8 cellular contexts compared by ENCODE assay signal in the genomic region with DNA sequence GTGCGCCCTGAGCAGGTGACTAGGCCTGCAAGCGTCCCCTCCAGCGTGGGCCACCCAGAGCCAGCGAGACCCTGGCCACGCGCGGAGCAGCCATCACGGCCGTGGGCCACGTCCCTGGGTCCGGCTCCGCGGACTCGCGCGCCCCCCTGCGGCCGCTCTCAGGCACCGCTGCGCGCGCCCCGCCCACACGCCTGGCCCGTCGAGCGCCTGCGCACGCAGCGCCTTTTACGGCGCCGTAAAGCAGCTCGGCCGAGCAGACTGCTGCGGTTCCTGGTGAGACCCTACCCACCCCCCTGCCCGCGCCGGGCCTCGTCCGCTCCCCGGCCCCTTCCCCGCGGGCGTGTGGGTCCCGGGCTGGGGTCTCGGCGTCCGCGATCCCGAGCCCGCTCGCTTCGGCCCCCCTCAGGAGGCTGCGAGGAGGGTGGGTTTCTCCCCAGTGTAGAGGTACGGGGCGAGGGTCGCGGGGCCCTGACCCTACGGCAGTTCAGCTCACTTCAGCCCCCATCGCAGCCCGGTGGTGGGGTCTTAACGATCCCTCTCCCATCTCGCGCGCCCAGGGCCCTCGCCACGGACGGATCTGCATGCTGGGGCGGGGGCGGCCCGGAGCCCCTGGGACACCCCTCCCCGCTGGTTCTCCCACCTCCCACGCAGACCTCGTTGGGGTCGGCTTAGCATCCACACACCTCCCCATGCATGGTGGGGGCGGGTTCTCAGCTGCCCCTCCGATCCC. TPM values are rescaled to one million over a fixed set of nuclear protein-coding genes. Genes with fewer than 3 reads are reported as not detected.
A peak's percentile ranks its signal among the peaks of the same experiment; 100 is the strongest.
DNase-seq lines count a peak whose midpoint lies in the region; ATAC-seq and TF ChIP-seq lines count a peak whose summit lies in the region.

A gene (plus strand): TSS at position 228 of the 730 bp plus-strand sequence. CDS start 1,421 bp downstream, outside the sequence.

- H3K4me1 ChIP-seq in BE2C = no peaks in the 10 kb centered on the region

- H3K27me3 Mint-ChIP-seq in naive B cell = peaks cover 8 to 15% (median 10%) of the 10 kb centered on the region in 3 donors

- peaks cover 33% of the 10 kb centered on the region for H3K27me3 ChIP-seq in BE2C

- peak; percentile 27 to 42 for ATAC-seq in naive B cell (ENCODE audit: low read depth in 2 of 2)

- TF ChIP-seq RAD21 in Ishikawa (IDR thresholded peaks at IDR 0.05; ENCODE audit: low read depth) = peak; percentile 84

- H3K36me3 Mint-ChIP-seq in naive B cell = no peaks in the 10 kb centered on the region

- TF ChIP-seq CTCF in BE2C (IDR thresholded peaks at IDR 0.05; ENCODE audit: low read depth, low read length) = peak; percentile 53

- peaks cover 47 to 68% (median 66%) of the 10 kb centered on the region in 3 donors for H3K4me1 Mint-ChIP-seq in naive B cell

- H3K9me3 ChIP-seq in BE2C = no peaks in the 10 kb centered on the region

- peak; percentile 92 for DNase-seq in BE2C
- DNase-seq in GM19238 (ENCODE audit: insufficient read length, low spot score) = peak; percentile 83
- peak; percentile 66 for DNase-seq in RPMI7951 (ENCODE audit: low read depth)
- DNase-seq in activated T-helper 1 cell treated with anti-CD3 and anti-CD28 coated beads, Interleukin-2, amount 50 U/mL, for 16 hours (ENCODE audit: low read depth in 1 of 2, low spot score in 1 of 2) = peak; percentile 70 to 84
- DNase-seq in fibroblast of gingiva (ENCODE audit: low read depth) = peak; percentile 65
- DNase-seq in naive B cell = peak; percentile 86
- peak; percentile 60 to 75 for DNase-seq in stimulated activated CD8-positive, alpha-beta memory T cell treated with anti-CD3 and anti-CD28 coated beads, Interleukin-7, amount 100 ng/mL, for 48 hours (ENCODE audit: extremely low read depth in 1 of 2, low read depth in 1 of 2)

- H3K4me3 ChIP-seq in BE2C (ENCODE audit: low read depth, low read length) = peak within 1 kb of the TSS; percentile 90

- H3K4me3 Mint-ChIP-seq in naive B cell = peak within 1 kb of the TSS; percentile 82 to 98 (median 95)

- H3K36me3 ChIP-seq in BE2C = peaks cover 11% of the 10 kb centered on the region

- H3K9me3 Mint-ChIP-seq in naive B cell = peaks cover 0 to 2% (median 0%) of the 10 kb centered on the region in 7 donors

- H3K27ac Mint-ChIP-seq in naive B cell = peak within 1 kb of the TSS; percentile 93 to 99 (median 97)

- no peak for TF ChIP-seq EP300 in Ishikawa (IDR thresholded peaks at IDR 0.05; ENCODE audit: borderline replicate concordance)

TF ChIP-seq in Ishikawa, 13 proteins besides CTCF, POLR2A, EP300 and RAD21:
- TF ChIP-seq YY1 (IDR thresholded peaks at IDR 0.05; ENCODE audit: low read depth) (peak; percentile 64; the same call in 1 of the 2 replicates), CREB1 (IDR thresholded peaks at IDR 0.05; ENCODE audit: low read depth) (no peak), FOXM1 (IDR thresholded peaks at IDR 0.05; ENCODE audit: borderline replicate concordance, low read depth) (no peak), NFIC (IDR thresholded peaks at IDR 0.05) (no peak), ZBTB7A (IDR thresholded peaks at IDR 0.05; ENCODE audit: low read depth) (peak; percentile 98), TAF1 (IDR thresholded peaks at IDR 0.05; ENCODE audit: low read depth) (peak; percentile 58; the same call in 1 of the 2 replicates), CEBPB (IDR thresholded peaks at IDR 0.05) (no peak), EGR1 (IDR thresholded peaks at IDR 0.05) (peak; percentile 68; the same call in 1 of the 2 replicates)
- TF ChIP-seq, protein P1, sequence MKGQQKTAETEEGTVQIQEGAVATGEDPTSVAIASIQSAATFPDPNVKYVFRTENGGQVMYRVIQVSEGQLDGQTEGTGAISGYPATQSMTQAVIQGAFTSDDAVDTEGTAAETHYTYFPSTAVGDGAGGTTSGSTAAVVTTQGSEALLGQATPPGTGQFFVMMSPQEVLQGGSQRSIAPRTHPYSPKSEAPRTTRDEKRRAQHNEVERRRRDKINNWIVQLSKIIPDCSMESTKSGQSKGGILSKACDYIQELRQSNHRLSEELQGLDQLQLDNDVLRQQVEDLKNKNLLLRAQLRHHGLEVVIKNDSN (IDR thresholded peaks at IDR 0.05) = no peak
- TF ChIP-seq, protein P2, sequence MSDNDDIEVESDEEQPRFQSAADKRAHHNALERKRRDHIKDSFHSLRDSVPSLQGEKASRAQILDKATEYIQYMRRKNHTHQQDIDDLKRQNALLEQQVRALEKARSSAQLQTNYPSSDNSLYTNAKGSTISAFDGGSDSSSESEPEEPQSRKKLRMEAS (IDR thresholded peaks at IDR 0.05) = no peak; the same call in 1 of the 2 replicates
TF ChIP-seq in Ishikawa: peak in this region for 4.

RNA-seq across cellular contexts. Expression of the gene that starts here (rescaled TPM):
- 514 TPM for polyA plus RNA-seq in BE2C (2012; ENCODE audit: insufficient read depth, insufficient read length, low read depth)
- total RNA-seq in RPMI7951 (2014; rRNA removed; shearing (Covaris generic)) = 52.6 and 61.5 TPM in 2 replicates
- polyA plus RNA-seq in naive B cell (ENCODE audit: low read depth in 6 of 6) = 100 to 1,000 TPM; 171 to 260 (median 224) TPM

Comparison
In these comparisons a context has a peak if more than half of its experiments do, and no peak if none do; other contexts are left out.
1. Peak in every context shown above with its lines: DNase-seq, ATAC-seq and H3K4me3 ChIP-seq.